In genomic region chr7:28061824-28062196, GRCh38 we compare ENCODE assay signal across 18 cellular contexts.
DNase-seq lines count a peak whose midpoint lies in the region; ATAC-seq and TF ChIP-seq lines count a peak whose summit lies in the region.
"Had no signal": no experiment of that assay in that cellular context is flagged by ENCODE, and none has a peak within 500 bp of the region (broad histone marks: within the 10 kb centered on the region; RNA-seq: fewer than 3 reads in every experiment).

No MANE protein-coding gene starts in this region.

- no peak overlapping the region for H2AFZ ChIP-seq in OCI-LY7 (ENCODE audit: low read length)
- H2AFZ ChIP-seq: GM23248 had no signal

- no peaks in the 10 kb centered on the region for H3K9me3 Mint-ChIP-seq in osteocyte (ENCODE audit: unreplicated experiment)
- H3K9me3 Mint-ChIP-seq: activated CD4-positive, alpha-beta T cell treated with anti-CD3 and anti-CD28 coated beads, Interleukin-2, amount 10 ng/mL, durations not matched to agents 7 days and 5 days; activated naive CD8-positive, alpha-beta T cell treated with anti-CD3 and anti-CD28 coated beads, Interleukin-2, amount 10 ng/mL, durations not matched to agents 7 days and 5 days; activated T-helper 17 cell treated with anti-CD3 and anti-CD28 coated beads, Interleukin-2, amount 50 U/mL, for 72 hours; neural crest cell; T-helper 1 cell treated with Interleukin-12 subunit alpha and Interleukin-12 subunit beta and Interleukin-4 antibody, amounts not matched to agents 30 μg/mL and 1 μg/mL, for 36 hours had no signal

- no peaks in the 10 kb centered on the region for H3K9me2 ChIP-seq in OCI-LY7 (ENCODE audit: insufficient read depth, low read length)

- TF ChIP-seq CTCF in osteocyte (IDR thresholded peaks at IDR 0.05) (no peak), OCI-LY7 (conservative IDR thresholded peaks at IDR 0.05; ENCODE audit: low read length) (no peak)

- H3K9me3 ChIP-seq in OCI-LY7 (ENCODE audit: low read length) = no peaks in the 10 kb centered on the region
- H3K9me3 ChIP-seq: left ventricle myocardium inferior, tibial artery had no signal

- peak overlapping the region; percentile 68 for H3K27ac Mint-ChIP-seq in osteocyte (ENCODE audit: unreplicated experiment)
- H3K27ac Mint-ChIP-seq: activated CD4-positive, alpha-beta T cell treated with anti-CD3 and anti-CD28 coated beads, Interleukin-2, amount 10 ng/mL, durations not matched to agents 7 days and 5 days; activated naive CD8-positive, alpha-beta T cell treated with anti-CD3 and anti-CD28 coated beads, Interleukin-2, amount 10 ng/mL, durations not matched to agents 7 days and 5 days; activated T-helper 17 cell treated with anti-CD3 and anti-CD28 coated beads, Interleukin-2, amount 50 U/mL, for 72 hours; T-helper 1 cell treated with Interleukin-12 subunit alpha and Interleukin-12 subunit beta and Interleukin-4 antibody, amounts not matched to agents 30 μg/mL and 1 μg/mL, for 36 hours had no signal

- 0 out of 2 replicates have a peak, but pooled peaks cover 3% of the 10 kb centered on the region for H4K20me1 ChIP-seq in OCI-LY7 (ENCODE audit: insufficient read depth, low read length)

- no peaks in the 10 kb centered on the region for H3K4me1 ChIP-seq in OCI-LY7 (ENCODE audit: insufficient read depth, low read length, poor library complexity, severe bottlenecking)

- no peaks in the 10 kb centered on the region for H3K36me3 ChIP-seq in OCI-LY7 (ENCODE audit: insufficient read depth, low read length)
- H3K36me3 ChIP-seq: brain microvascular endothelial cell, left ventricle myocardium inferior, tibial artery had no signal

- H3K36me3 Mint-ChIP-seq in osteocyte (ENCODE audit: unreplicated experiment) = peaks cover 5% of the 10 kb centered on the region
- H3K36me3 Mint-ChIP-seq: activated naive CD8-positive, alpha-beta T cell treated with anti-CD3 and anti-CD28 coated beads, Interleukin-2, amount 10 ng/mL, durations not matched to agents 7 days and 5 days had no signal

- H3K27ac ChIP-seq in OCI-LY7 (ENCODE audit: low read depth, low read length, poor library complexity, severe bottlenecking) = no peak overlapping the region
- H3K27ac ChIP-seq: left ventricle myocardium inferior, skin epidermis, tibial artery had no signal

- POLR2A ChIA-PET in OCI-LY7 (lab: Charles Lee) = interaction anchor here (0.6 to 2.1 kb wide), 6 partner anchors 9 to 1615 kb away, joined by 3 to 6 read pairs (median 4); no protein-coding TSS in a partner anchor

- BruUV-seq in OCI-LY7 (replicated peaks; lab: Mats Ljungman, UMichigan) = no TSS peak

- no peak overlapping the region for H3K4me3 Mint-ChIP-seq in osteocyte (ENCODE audit: unreplicated experiment)
- H3K4me3 Mint-ChIP-seq: activated CD4-positive, alpha-beta T cell treated with anti-CD3 and anti-CD28 coated beads, Interleukin-2, amount 10 ng/mL, durations not matched to agents 7 days and 5 days; activated naive CD8-positive, alpha-beta T cell treated with anti-CD3 and anti-CD28 coated beads, Interleukin-2, amount 10 ng/mL, durations not matched to agents 7 days and 5 days; activated T-helper 17 cell treated with anti-CD3 and anti-CD28 coated beads, Interleukin-2, amount 50 U/mL, for 72 hours; neural crest cell; T-helper 1 cell treated with Interleukin-12 subunit alpha and Interleukin-12 subunit beta and Interleukin-4 antibody, amounts not matched to agents 30 μg/mL and 1 μg/mL, for 36 hours had no signal

- intact Hi-C loops in OCI-LY7 (cut with micrococcal nuclease; ENCODE audit: unreplicated experiment) = no loop called here

- ATAC-seq in GM19351 (IDR thresholded peaks at IDR 0.05; ENCODE audit: unreplicated experiment) (peak; percentile 63), HG03520 (IDR thresholded peaks at IDR 0.05; ENCODE audit: unreplicated experiment) (peak; percentile 22)
- ATAC-seq in activated CD4-positive, CD25-positive, alpha-beta regulatory T cell treated with anti-CD3 and anti-CD28 coated beads, Interleukin-2, amount 50 U/mL, for 24 hours = no peak

- H3K4me1 Mint-ChIP-seq in osteocyte (ENCODE audit: unreplicated experiment) = peaks cover 53% of the 10 kb centered on the region
- H3K4me1 Mint-ChIP-seq: activated naive CD8-positive, alpha-beta T cell treated with anti-CD3 and anti-CD28 coated beads, Interleukin-2, amount 10 ng/mL, durations not matched to agents 7 days and 5 days; activated T-helper 17 cell treated with anti-CD3 and anti-CD28 coated beads, Interleukin-2, amount 50 U/mL, for 72 hours had no signal

- no peak overlapping the region for H3K4me3 ChIP-seq in OCI-LY7 (ENCODE audit: low read depth, low read length, poor library complexity, severe bottlenecking)
- H3K4me3 ChIP-seq: left ventricle myocardium inferior, skin epidermis, tibial artery had no signal

- no peaks in the 10 kb centered on the region for H3K27me3 Mint-ChIP-seq in osteocyte (ENCODE audit: unreplicated experiment)
- H3K27me3 Mint-ChIP-seq: activated T-helper 17 cell treated with anti-CD3 and anti-CD28 coated beads, Interleukin-2, amount 50 U/mL, for 72 hours had no signal

- peak; percentile 44 for DNase-seq in amniotic epithelial cell (ENCODE audit: low read depth)
- DNase-seq in osteocyte (ENCODE audit: extremely low spot score, unreplicated experiment) = no peak
- DNase-seq in OCI-LY7 (ENCODE audit: low spot score) = no peak
- no peak for DNase-seq in DMS 273 (lab: John Stamatoyannopoulos, UW; ENCODE audit: unreplicated experiment)
- no peak for DNase-seq in NCI-H1436 (lab: John Stamatoyannopoulos, UW)

- no peak overlapping the region for H3K4me2 ChIP-seq in OCI-LY7 (ENCODE audit: low read length)

- CTCF ChIA-PET in OCI-LY7 (lab: Charles Lee; ENCODE audit: unreplicated experiment) = interaction anchor here (0.5 to 1.1 kb wide), 11 partner anchors 9 to 135 kb away, joined by 3 to 9 read pairs (median 3); no protein-coding TSS in a partner anchor

- H3K79me2 ChIP-seq in OCI-LY7 (ENCODE audit: insufficient read depth, low read depth, low read length) = no peaks in the 10 kb centered on the region

Comparison
In these comparisons a context has a peak if more than half of its experiments do, and no peak if none do; other contexts are left out.
1. ATAC-seq: peak in GM19351 (single experiment) and HG03520 (single experiment); none in activated CD4-positive, CD25-positive, alpha-beta regulatory T cell treated with anti-CD3 and anti-CD28 coated beads, Interleukin-2, amount 50 U/mL, for 24 hours (0 of 2).